Comparison of ENCODE assay signal across 21 cellular contexts in the genomic region with DNA sequence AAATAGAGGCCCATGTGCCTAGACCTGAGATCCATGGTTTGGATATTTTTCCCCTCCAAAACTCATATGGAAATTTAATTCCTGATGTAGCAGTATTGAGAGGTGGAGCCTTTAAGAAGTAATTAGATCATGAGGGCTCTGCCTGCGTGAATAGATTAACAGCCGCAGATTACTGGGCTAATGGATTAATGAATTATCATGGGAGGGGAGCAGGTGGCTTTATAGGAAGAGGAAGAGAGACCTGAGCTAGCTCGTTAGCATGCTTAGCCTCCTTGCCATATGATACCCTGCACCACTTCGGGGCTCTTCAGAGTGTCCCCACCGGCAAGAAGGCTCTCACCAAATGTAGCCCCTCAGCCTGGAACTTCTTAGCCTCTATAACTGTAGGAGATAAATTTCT. TPM values are rescaled to one million over a fixed set of nuclear protein-coding genes. Genes with fewer than 3 reads are reported as not detected.
"Had no signal": no experiment of that assay in that cellular context is flagged by ENCODE, and none has a peak within 500 bp of the region (broad histone marks: within the 10 kb centered on the region; RNA-seq: fewer than 3 reads in every experiment).

No MANE protein-coding gene starts in this region.

- H3K9me3 Mint-ChIP-seq: activated B cell treated with CpG ODN at 0.5 μM for 24 hours; activated CD8-positive, alpha-beta T cell treated with anti-CD3 and anti-CD28 coated beads for 36 hours; activated T-cell treated with anti-CD3 and anti-CD28 coated beads, Interleukin-2, amount 50 U/mL, for 72 hours; memory B cell; naive thymus-derived CD4-positive, alpha-beta T cell; stimulated activated naive B cell treated with anti-CD40 and anti-IgM and Interleukin-4, amounts not matched to agents 10 μg/mL and 1 μg/mL and 100 μg/mL, for 72 hours had no signal

- H3K36me3 Mint-ChIP-seq: activated naive CD8-positive, alpha-beta T cell; memory B cell; naive thymus-derived CD4-positive, alpha-beta T cell; stimulated activated naive B cell treated with anti-CD40 and anti-IgM and Interleukin-4, amounts not matched to agents 10 μg/mL and 1 μg/mL and 100 μg/mL, for 72 hours had no signal

- DNase-seq: activated B cell treated with CpG ODN at 0.5 μM for 24 hours; activated CD4-positive, alpha-beta T cell treated with anti-CD3 and anti-CD28 coated beads for 48 hours; activated CD8-positive, alpha-beta T cell treated with anti-CD3 and anti-CD28 coated beads for 36 hours; activated gamma-delta T cell; activated T-cell treated with anti-CD3 and anti-CD28 coated beads, Interleukin-2, amount 50 U/mL, for 72 hours; amniotic stem cell; central memory CD4-positive, alpha-beta T cell; colonic mucosa; hypothalamus; kidney; left lung; mucosa of descending colon; naive thymus-derived CD4-positive, alpha-beta T cell; pancreas; stimulated activated CD4-positive, alpha-beta T cell treated with anti-CD3 and anti-CD28 coated beads, Interleukin-2, amount 100 ng/mL, for 48 hours; stimulated activated naive B cell treated with anti-CD40 and anti-IgM and Interleukin-4, amounts not matched to agents 10 μg/mL and 1 μg/mL and 100 μg/mL, for 72 hours; substantia nigra; transverse colon had no signal

- H3K4me1 Mint-ChIP-seq: activated B cell treated with CpG ODN at 0.5 μM for 24 hours; memory B cell; naive thymus-derived CD4-positive, alpha-beta T cell; stimulated activated naive B cell treated with anti-CD40 and anti-IgM and Interleukin-4, amounts not matched to agents 10 μg/mL and 1 μg/mL and 100 μg/mL, for 72 hours had no signal

- H3K27ac Mint-ChIP-seq: activated B cell treated with CpG ODN at 0.5 μM for 24 hours; activated CD8-positive, alpha-beta T cell treated with anti-CD3 and anti-CD28 coated beads for 36 hours; activated naive CD8-positive, alpha-beta T cell; activated T-cell treated with anti-CD3 and anti-CD28 coated beads, Interleukin-2, amount 50 U/mL, for 72 hours; memory B cell; naive thymus-derived CD4-positive, alpha-beta T cell; stimulated activated naive B cell treated with anti-CD40 and anti-IgM and Interleukin-4, amounts not matched to agents 10 μg/mL and 1 μg/mL and 100 μg/mL, for 72 hours had no signal

- H3K4me3 ChIP-seq: colonic mucosa, left lung, mucosa of descending colon, pancreas, transverse colon had no signal

- H3K27me3 ChIP-seq: colonic mucosa, left lung, pancreas, transverse colon had no signal

- H3K27ac ChIP-seq: colonic mucosa, left lung, pancreas, transverse colon had no signal

- H3K9me3 ChIP-seq: colonic mucosa, left lung, mucosa of descending colon, pancreas, transverse colon had no signal

- H3K4me1 ChIP-seq: colonic mucosa, left lung had no signal

- H3K36me3 ChIP-seq: colonic mucosa, left lung, pancreas, transverse colon had no signal

- ATAC-seq: activated CD8-positive, alpha-beta T cell treated with anti-CD3 and anti-CD28 coated beads for 36 hours; activated T-cell treated with anti-CD3 and anti-CD28 coated beads, Interleukin-2, amount 50 U/mL, for 72 hours; esophagus mucosa; left lung; mucosa of descending colon; naive thymus-derived CD4-positive, alpha-beta T cell; stimulated activated naive B cell treated with anti-CD40 and anti-IgM and Interleukin-4, amounts not matched to agents 10 μg/mL and 1 μg/mL and 100 μg/mL, for 72 hours had no signal

- H3K4me3 Mint-ChIP-seq: activated B cell treated with CpG ODN at 0.5 μM for 24 hours; activated CD8-positive, alpha-beta T cell treated with anti-CD3 and anti-CD28 coated beads for 36 hours; activated naive CD8-positive, alpha-beta T cell; activated T-cell treated with anti-CD3 and anti-CD28 coated beads, Interleukin-2, amount 50 U/mL, for 72 hours; memory B cell; naive thymus-derived CD4-positive, alpha-beta T cell; stimulated activated naive B cell treated with anti-CD40 and anti-IgM and Interleukin-4, amounts not matched to agents 10 μg/mL and 1 μg/mL and 100 μg/mL, for 72 hours had no signal

RNA-seq across cellular contexts. Expression of a gene that starts 15.8 kb away (rescaled TPM):
- total RNA-seq: activated B cell treated with CpG ODN at 0.5 μM for 24 hours; activated CD8-positive, alpha-beta T cell treated with anti-CD3 and anti-CD28 coated beads for 36 hours had no signal
